Comparison of ENCODE assay signal across 14 cellular contexts in genomic region chr3:63364495-63364894, GRCh38.
DNase-seq lines count a peak whose midpoint lies in the region; ATAC-seq, FAIRE-seq and TF ChIP-seq lines count a peak whose summit lies in the region.
"Had no signal": no experiment of that assay in that cellular context is flagged by ENCODE, and none has a peak within 500 bp of the region (broad histone marks: within the 10 kb centered on the region; RNA-seq: fewer than 3 reads in every experiment).

No MANE protein-coding gene starts in this region.

- TF ChIP-seq CTCF in AG10803 (conservative IDR thresholded peaks at IDR 0.05; ENCODE audit: low read length) (no peak), K562 (IDR thresholded peaks at IDR 0.05 in 2 of 3, conservative IDR thresholded peaks at IDR 0.05 in 1 of 3; ENCODE audit: insufficient read depth in 2 of 3, low read depth in 1 of 3, low read length in 3 of 3) (no peak), keratinocyte (optimal IDR thresholded peaks at IDR 0.05 in 1 of 3, IDR thresholded peaks at IDR 0.05 in 1 of 3, conservative IDR thresholded peaks at IDR 0.05 in 1 of 3; ENCODE audit: extremely low read depth in 1 of 3, insufficient read depth in 2 of 3, low read length in 3 of 3) (no peak)

- 0% methylated on average over 1 of the region's 1 CpG for WGBS in K562 (ENCODE audit: insufficient coverage, low coverage, missing lambda C conversion rate)

- no peak overlapping the region for H3K27ac ChIP-seq in K562 (ENCODE audit: extremely low read depth, low read depth, low read length)
- H3K27ac ChIP-seq in keratinocyte (ENCODE audit: control insufficient read depth, insufficient read depth, low read length), result no peak overlapping the region
- H3K27ac ChIP-seq: BLaER1 treated with 17β-estradiol and CSF1 and Interleukin-3, amounts not matched to agents 10 nM and 100 nM; PC-9 had no signal

- POLR2A ChIA-PET in K562 (lab: Yijun Ruan, JAX), result no interaction called here
- POLR2A ChIA-PET in HEK293T (lab: Yijun Ruan, JAX), result no interaction called here

- no peak for TF ChIP-seq RAD21 in K562 (CRISPR knock-in tag; conservative IDR thresholded peaks at IDR 0.05 in 1 of 2, IDR thresholded peaks at IDR 0.05 in 1 of 2)

- H4K20me1 ChIP-seq in K562 (replicated peaks; ENCODE audit: control insufficient read depth, insufficient read depth, low read length), result no peaks in the 10 kb centered on the region
- H4K20me1 ChIP-seq in keratinocyte (ENCODE audit: control insufficient read depth, extremely low read depth, insufficient read depth, low read length), result no peaks in the 10 kb centered on the region
- H4K20me1 ChIP-seq: BLaER1 treated with 17β-estradiol and CSF1 and Interleukin-3, amounts not matched to agents 10 nM and 100 nM had no signal

- H3K9ac ChIP-seq in K562 (ENCODE audit: insufficient read depth in 1 of 2, low read depth in 2 of 2, low read length in 2 of 2) (no peak overlapping the region), keratinocyte (ENCODE audit: control insufficient read depth, extremely low read depth, insufficient read depth, low read length) (no peak overlapping the region)
- H3K9ac ChIP-seq: BLaER1 treated with 17β-estradiol and CSF1 and Interleukin-3, amounts not matched to agents 10 nM and 100 nM had no signal

- no peak for ATAC-seq in K562
- ATAC-seq: activated naive CD8-positive, alpha-beta T cell treated with anti-CD3 and anti-CD28 coated beads, Interleukin-2, amount 50 U/mL, for 24 hours had no signal

- dilution Hi-C loops in keratinocyte (cut with MboI; ENCODE audit: extremely low pct_ligation_motif_present, low sequenced_read_pairs), result loop anchor here (10.0 kb wide), 1 partner anchor 440 kb away; no protein-coding TSS in a partner anchor

- no peaks in the 10 kb centered on the region for H3K9me3 ChIP-seq in K562 (replicated peaks; ENCODE audit: control insufficient read depth, insufficient read depth, low read depth, low read length)
- H3K9me3 ChIP-seq in keratinocyte (ENCODE audit: control insufficient read depth, low read depth, low read length), result no peaks in the 10 kb centered on the region
- H3K9me3 ChIP-seq: BLaER1 treated with 17β-estradiol and CSF1 and Interleukin-3, amounts not matched to agents 10 nM and 100 nM had no signal

- no peak for TF ChIP-seq EP300 in K562 (IDR thresholded peaks at IDR 0.05; ENCODE audit: low read length)

- FAIRE-seq in K562 (lab: Jason Lieb, UNC), result no peak
- FAIRE-seq in keratinocyte (lab: Jason Lieb, UNC), result no peak
- FAIRE-seq in H54 (lab: Jason Lieb, UNC), result no peak
- FAIRE-seq: TTC549 had no signal

- intact Hi-C loops in K562 (cut with micrococcal nuclease), result no loop called here

- H3K4me2 ChIP-seq in K562 (ENCODE audit: insufficient read depth, low read length), result no peak overlapping the region
- no peak overlapping the region for H3K4me2 ChIP-seq in keratinocyte (ENCODE audit: control insufficient read depth, extremely low read depth, insufficient read depth, low read depth, low read length)
- H3K4me2 ChIP-seq: BLaER1 treated with 17β-estradiol and CSF1 and Interleukin-3, amounts not matched to agents 10 nM and 100 nM; PC-9 had no signal

- H2AFZ ChIP-seq in K562 (ENCODE audit: low read depth, low read length) (no peak overlapping the region), keratinocyte (ENCODE audit: control insufficient read depth, low read length) (no peak overlapping the region)
- H2AFZ ChIP-seq: PC-9 had no signal

- no peaks in the 10 kb centered on the region for H3K9me1 ChIP-seq in K562 (ENCODE audit: control insufficient read depth, insufficient read depth, low read length)
- H3K9me1 ChIP-seq in keratinocyte (ENCODE audit: control insufficient read depth, extremely low read depth, insufficient read depth, low read length), result no peaks in the 10 kb centered on the region

- H3K4me1 ChIP-seq in K562 (replicated peaks in 1 of 2; ENCODE audit: control insufficient read depth in 2 of 2, insufficient read depth in 2 of 2, low read length in 2 of 2) (no peaks in the 10 kb centered on the region), keratinocyte (ENCODE audit: control insufficient read depth, extremely low read depth, insufficient read depth, low read length) (no peaks in the 10 kb centered on the region)
- H3K4me1 ChIP-seq: BLaER1 treated with 17β-estradiol and CSF1 and Interleukin-3, amounts not matched to agents 10 nM and 100 nM had no signal

- peak; percentile 46 for DNase-seq in AG10803 (ENCODE audit: low read depth)
- peak; percentile 2 to 28 for DNase-seq in Kasumi-1 (lab: John Stamatoyannopoulos, UW)
- no peak for DNase-seq in K562 (ENCODE audit: extremely low read depth in 1 of 4, low spot score in 3 of 4)
- peak; percentile 23 for DNase-seq in keratinocyte (ENCODE audit: low read depth, low spot score)
- no peak for DNase-seq in NCI-H2081 treated with DMSO at 0.1 percent for 48 hours (lab: John Stamatoyannopoulos, UW)
- DNase-seq in HEK293T (ENCODE audit: extremely low spot score), result no peak
- no peak for DNase-seq in activated effector memory CD4-positive, alpha-beta T cell treated with anti-CD3 and anti-CD28 coated beads, Interleukin-2, amount 50 U/mL, for 16 hours
- DNase-seq in H54 (ENCODE audit: insufficient read length, low spot score), result no peak
- DNase-seq: activated naive CD8-positive, alpha-beta T cell treated with anti-CD3 and anti-CD28 coated beads, Interleukin-2, amount 50 U/mL, for 24 hours; immature natural killer cell; KBM-7 had no signal

- TF ChIP-seq POLR2A in K562 (conservative IDR thresholded peaks at IDR 0.05) (no peak), H54 (IDR thresholded peaks at IDR 0.05; ENCODE audit: low read depth, low read length) (no peak)

- in situ Hi-C loops in K562 (cut with MboI), result no loop called here

- BruUV-seq in K562 (replicated peaks; lab: Mats Ljungman, UMichigan), result no TSS peak

- H3K36me3 ChIP-seq in K562 (ENCODE audit: control insufficient read depth, insufficient read depth, low read length) (no peaks in the 10 kb centered on the region), keratinocyte (ENCODE audit: control insufficient read depth in 2 of 2, extremely low read depth in 1 of 2, insufficient read depth in 2 of 2, low read length in 2 of 2) (no peaks in the 10 kb centered on the region)
- H3K36me3 ChIP-seq: BLaER1 treated with 17β-estradiol and CSF1 and Interleukin-3, amounts not matched to agents 10 nM and 100 nM had no signal

- CTCF ChIA-PET in K562 (lab: Yijun Ruan, JAX; ENCODE audit: low intra/inter-chr PET ratio), result no interaction called here
- CTCF ChIA-PET in HEK293T (lab: Yijun Ruan, JAX), result interaction anchor here (0.8 kb wide), 1 partner anchor 493 kb away, joined by 4 read pairs; no protein-coding TSS in a partner anchor

- H3K4me3 ChIP-seq in AG10803 (ENCODE audit: low read length) (no peak overlapping the region), K562 (no peak overlapping the region), keratinocyte (ENCODE audit: control insufficient read depth in 2 of 3, extremely low read depth in 1 of 3, insufficient read depth in 2 of 3, low read depth in 1 of 3, low read length in 3 of 3) (no peak overlapping the region)
- H3K4me3 ChIP-seq: BLaER1 treated with 17β-estradiol and CSF1 and Interleukin-3, amounts not matched to agents 10 nM and 100 nM; PC-9 had no signal

- H3K79me2 ChIP-seq in K562 (ENCODE audit: control insufficient read depth, insufficient read depth, low read length) (no peaks in the 10 kb centered on the region), keratinocyte (ENCODE audit: control insufficient read depth, insufficient read depth, low read length) (no peaks in the 10 kb centered on the region)

- H3K27me3 ChIP-seq in K562 (ENCODE audit: control insufficient read depth in 2 of 2, insufficient read depth in 2 of 2, low read length in 2 of 2) (no peaks in the 10 kb centered on the region), keratinocyte (ENCODE audit: control insufficient read depth, extremely low read depth, insufficient read depth, low read length) (no peaks in the 10 kb centered on the region)
- H3K27me3 ChIP-seq: BLaER1 treated with 17β-estradiol and CSF1 and Interleukin-3, amounts not matched to agents 10 nM and 100 nM had no signal

TF ChIP-seq in K562, 482 proteins besides CTCF, POLR2A, EP300 and RAD21:
- 0 out of 2 replicates have a peak, but pooled peaks have one; percentile 35 for TF ChIP-seq EHMT2 (IDR thresholded peaks at IDR 0.05)
- TF ChIP-seq ZBTB49 (CRISPR knock-in tag; IDR thresholded peaks at IDR 0.05; ENCODE audit: borderline replicate concordance), result no peak

TF ChIP-seq in HEK293T, 16 proteins besides CTCF, POLR2A, EP300 and RAD21:
- TF ChIP-seq LEF1 (IDR thresholded peaks at IDR 0.05; ENCODE audit: borderline replicate concordance) (no peak), ARNT (IDR thresholded peaks at IDR 0.05) (no peak), FOXA1 (IDR thresholded peaks at IDR 0.05) (no peak), SP1 (IDR thresholded peaks at IDR 0.05) (no peak), CTBP1 (IDR thresholded peaks at IDR 0.05; ENCODE audit: borderline replicate concordance) (no peak), ELF4 (IDR thresholded peaks at IDR 0.05) (no peak), ZNF384 (IDR thresholded peaks at IDR 0.05) (no peak), FOXK2 (IDR thresholded peaks at IDR 0.05) (no peak), BHLHE40 (IDR thresholded peaks at IDR 0.05; ENCODE audit: borderline replicate concordance) (no peak), L3MBTL2 (conservative IDR thresholded peaks at IDR 0.05) (no peak), FOXM1 (IDR thresholded peaks at IDR 0.05; ENCODE audit: borderline replicate concordance) (no peak), PKNOX1 (IDR thresholded peaks at IDR 0.05) (no peak), TARDBP (IDR thresholded peaks at IDR 0.05) (no peak)
TF ChIP-seq in HEK293T: peak in this region for 0.

Comparison
In these comparisons a context has a peak if more than half of its experiments do, and no peak if none do; other contexts are left out.
1. DNase-seq: peak in AG10803 (single experiment), Kasumi-1 (2 of 2) and keratinocyte (single experiment); none in K562 (0 of 4), NCI-H2081 treated with DMSO at 0.1 percent for 48 hours (single experiment), HEK293T (single experiment), activated effector memory CD4-positive, alpha-beta T cell treated with anti-CD3 and anti-CD28 coated beads, Interleukin-2, amount 50 U/mL, for 16 hours (single experiment) and H54 (single experiment).